29 cellular contexts compared by ENCODE assay signal in the genomic region with DNA sequence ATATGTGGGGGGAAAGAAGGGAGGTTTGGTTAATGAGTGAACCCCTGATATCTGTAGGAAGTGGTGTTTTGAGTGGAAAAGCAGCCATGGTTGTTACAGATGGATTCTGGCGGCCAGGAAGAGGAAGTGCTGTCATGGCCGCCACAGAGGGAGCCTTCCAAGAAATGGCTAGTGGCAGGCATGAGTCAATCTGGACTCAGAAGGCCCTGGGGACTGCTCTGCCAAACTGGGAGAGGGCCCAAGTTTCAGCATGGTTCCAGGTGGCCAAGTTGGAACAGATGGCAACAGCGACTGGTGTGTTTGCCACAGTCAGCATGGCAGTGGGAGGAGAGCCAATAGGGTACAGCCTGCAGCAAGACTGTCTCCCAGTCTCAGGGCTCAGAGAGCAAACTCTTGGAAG. TPM values are rescaled to one million over a fixed set of nuclear protein-coding genes. Genes with fewer than 3 reads are reported as not detected.
DNase-seq lines count a peak whose midpoint lies in the region; TF ChIP-seq lines count a peak whose summit lies in the region.
"Had no signal": no experiment of that assay in that cellular context is flagged by ENCODE, and none has a peak within 500 bp of the region (broad histone marks: within the 10 kb centered on the region; RNA-seq: fewer than 3 reads in every experiment).

No MANE protein-coding gene starts in this region.

- peaks cover 4% of the 10 kb centered on the region for H3K4me1 Mint-ChIP-seq in glutamatergic neuron (ENCODE audit: low read depth, unreplicated experiment)
- peaks cover 9% of the 10 kb centered on the region for H3K4me1 Mint-ChIP-seq in Calu3 (ENCODE audit: low read depth, unreplicated experiment)
- H3K4me1 Mint-ChIP-seq: mesothelial cell of epicardium had no signal

- H3K9me3 Mint-ChIP-seq in glutamatergic neuron (ENCODE audit: unreplicated experiment) (no peaks in the 10 kb centered on the region), Calu3 (ENCODE audit: low read depth, unreplicated experiment) (no peaks in the 10 kb centered on the region)
- H3K9me3 Mint-ChIP-seq: naive B cell had no signal

- intact Hi-C loops in Calu3 (cut with micrococcal nuclease; ENCODE audit: unreplicated experiment) = loop anchor here (5.0 kb wide), 1 partner anchor 121 kb away; no protein-coding TSS in a partner anchor

- DNase-seq in M059J (ENCODE audit: low read depth) (peak; percentile 40), NCI-H69 (lab: John Stamatoyannopoulos, UW) (peak; percentile 73), glutamatergic neuron (no peak), Calu3 (no peak), HEK293T (ENCODE audit: extremely low spot score) (no peak), NCI-H2227 treated with DMSO at 0.1 percent for 48 hours (lab: John Stamatoyannopoulos, UW) (no peak)
- DNase-seq in NK-92 treated with Interleukin-12 subunit alpha and Interleukin-12 subunit beta, amount 100 ng/mL, for 24 hours (lab: John Stamatoyannopoulos, UW) = no peak
- DNase-seq: ACHN; activated CD4-positive, alpha-beta T cell treated with anti-CD3 and anti-CD28 coated beads, Interleukin-2, amount 50 U/mL, for 4 hours; activated CD8-positive, alpha-beta memory T cell treated with anti-CD3 and anti-CD28 coated beads, Interleukin-2, amount 10 ng/mL, durations not matched to agents 7 days and 5 days; activated T-cell treated with anti-CD3 and anti-CD28 coated beads, Interleukin-2, amount 50 U/mL, for 48 hours; erythroblast; GDM1; heart right ventricle; Karpas-422; naive B cell; NCI-H1048; right lobe of liver; stimulated activated CD8-positive, alpha-beta memory T cell treated with anti-CD3 and anti-CD28 coated beads, Interleukin-4, amount 100 ng/mL, for 48 hours; tibial artery had no signal

- no peak overlapping the region for H3K9ac ChIP-seq in BLaER1 treated with 17β-estradiol and CSF1 and Interleukin-3, amounts not matched to agents 10 nM and 100 nM

- peak overlapping the region in 6 of 11 experiments; percentile 16 to 64 (median 54); a peak in 5 of 22 replicates for H3K4me2 ChIP-seq in BLaER1 treated with 17β-estradiol and CSF1 and Interleukin-3, amounts not matched to agents 10 nM and 100 nM

- CTCF ChIA-PET in Calu3 (lab: Charles Lee) (no interaction called here), HEK293T (lab: Yijun Ruan, JAX) (interaction anchor here (0.8 kb wide), 1 partner anchor 9 kb away, joined by 4 read pairs; no protein-coding TSS in a partner anchor)

- TF ChIP-seq CTCF in glutamatergic neuron (IDR thresholded peaks at IDR 0.05; ENCODE audit: partially characterized antibody, unreplicated experiment) = no peak
- TF ChIP-seq CTCF in Calu3 (IDR thresholded peaks at IDR 0.05; ENCODE audit: unreplicated experiment) = no peak

- H3K4me1 ChIP-seq in BLaER1 treated with 17β-estradiol and CSF1 and Interleukin-3, amounts not matched to agents 10 nM and 100 nM = peaks cover 0 to 30% (median 18%) of the 10 kb centered on the region in 10 experiments; a peak in 13 of 20 replicates
- H3K4me1 ChIP-seq: heart right ventricle, right lobe of liver, tibial artery had no signal

- no TSS peak for BruUV-seq in Calu3 (replicated peaks; lab: Mats Ljungman, UMichigan)

- peaks cover 2% of the 10 kb centered on the region for H3K27me3 Mint-ChIP-seq in glutamatergic neuron (ENCODE audit: unreplicated experiment)
- H3K27me3 Mint-ChIP-seq in Calu3 (ENCODE audit: unreplicated experiment) = peaks cover 2% of the 10 kb centered on the region
- H3K27me3 Mint-ChIP-seq: activated CD8-positive, alpha-beta memory T cell treated with anti-CD3 and anti-CD28 coated beads, Interleukin-2, amount 10 ng/mL, durations not matched to agents 7 days and 5 days; naive B cell; progenitor cell of endocrine pancreas had no signal

- peaks cover 4 to 47% (median 25%) of the 10 kb centered on the region in 11 experiments; a peak in 20 of 22 replicates for H3K9me3 ChIP-seq in BLaER1 treated with 17β-estradiol and CSF1 and Interleukin-3, amounts not matched to agents 10 nM and 100 nM (replicated peaks in 1 of 11)
- H3K9me3 ChIP-seq: heart right ventricle, right lobe of liver, tibial artery had no signal

- no peak overlapping the region for H3K27ac ChIP-seq in BLaER1 treated with 17β-estradiol and CSF1 and Interleukin-3, amounts not matched to agents 10 nM and 100 nM
- H3K27ac ChIP-seq: heart right ventricle, right lobe of liver, SK-N-MC, tibial artery had no signal

- H3K36me3 ChIP-seq in BLaER1 treated with 17β-estradiol and CSF1 and Interleukin-3, amounts not matched to agents 10 nM and 100 nM = no peaks in the 10 kb centered on the region
- H3K36me3 ChIP-seq: heart right ventricle, right lobe of liver, tibial artery had no signal

- H3K27ac Mint-ChIP-seq in glutamatergic neuron (ENCODE audit: unreplicated experiment) (peak overlapping the region; percentile 48), Calu3 (ENCODE audit: unreplicated experiment) (no peak overlapping the region)
- H3K27ac Mint-ChIP-seq: activated CD8-positive, alpha-beta memory T cell treated with anti-CD3 and anti-CD28 coated beads, Interleukin-2, amount 10 ng/mL, durations not matched to agents 7 days and 5 days; dendritic cell treated with granulocyte-macrophage colony-stimulating factor and Interleukin-4, amounts not matched to agents 40 ng/mL and 50 ng/mL, for 4 days; mesothelial cell of epicardium; naive B cell; progenitor cell of endocrine pancreas had no signal

- no peak overlapping the region for H3K4me3 Mint-ChIP-seq in glutamatergic neuron (ENCODE audit: unreplicated experiment)
- no peak overlapping the region for H3K4me3 Mint-ChIP-seq in Calu3 (ENCODE audit: low read depth, unreplicated experiment)
- H3K4me3 Mint-ChIP-seq: activated CD8-positive, alpha-beta memory T cell treated with anti-CD3 and anti-CD28 coated beads, Interleukin-2, amount 10 ng/mL, durations not matched to agents 7 days and 5 days; dendritic cell treated with granulocyte-macrophage colony-stimulating factor and Interleukin-4, amounts not matched to agents 40 ng/mL and 50 ng/mL, for 4 days; mesothelial cell of epicardium; naive B cell had no signal

- H3K36me3 Mint-ChIP-seq in glutamatergic neuron (ENCODE audit: unreplicated experiment) = no peaks in the 10 kb centered on the region
- H3K36me3 Mint-ChIP-seq in Calu3 (ENCODE audit: insufficient read depth, unreplicated experiment) = no peaks in the 10 kb centered on the region
- H3K36me3 Mint-ChIP-seq: activated CD8-positive, alpha-beta memory T cell treated with anti-CD3 and anti-CD28 coated beads, Interleukin-2, amount 10 ng/mL, durations not matched to agents 7 days and 5 days; mesothelial cell of epicardium; naive B cell had no signal

- POLR2A ChIA-PET in HEK293T (lab: Yijun Ruan, JAX) = no interaction called here

- peaks cover 57 to 100% (median 83%) of the 10 kb centered on the region in 11 experiments for H3K27me3 ChIP-seq in BLaER1 treated with 17β-estradiol and CSF1 and Interleukin-3, amounts not matched to agents 10 nM and 100 nM
- H3K27me3 ChIP-seq: right lobe of liver, tibial artery had no signal

- no peak overlapping the region for H3K4me3 ChIP-seq in BLaER1 treated with 17β-estradiol and CSF1 and Interleukin-3, amounts not matched to agents 10 nM and 100 nM
- H3K4me3 ChIP-seq: heart right ventricle, right lobe of liver, SK-N-MC, tibial artery had no signal

- no peaks in the 10 kb centered on the region for H4K20me1 ChIP-seq in BLaER1 treated with 17β-estradiol and CSF1 and Interleukin-3, amounts not matched to agents 10 nM and 100 nM

TF ChIP-seq in HEK293T, 16 proteins besides CTCF, POLR2A, EP300 and RAD21:
- no peak for TF ChIP-seq FOXA1 (IDR thresholded peaks at IDR 0.05)
- TF ChIP-seq ZNF384 (IDR thresholded peaks at IDR 0.05) = no peak
- no peak for TF ChIP-seq TARDBP (IDR thresholded peaks at IDR 0.05)
- no peak for TF ChIP-seq L3MBTL2 (conservative IDR thresholded peaks at IDR 0.05)
- TF ChIP-seq CTBP1 (IDR thresholded peaks at IDR 0.05; ENCODE audit: borderline replicate concordance) = no peak
- no peak for TF ChIP-seq NFRKB (IDR thresholded peaks at IDR 0.05)

RNA-seq across cellular contexts. Expression of a gene that starts 10.6 kb away (rescaled TPM):
- total RNA-seq in M059J (2014; rRNA removed; shearing (Covaris generic)) = 0.37 and 0.39 TPM in 2 replicates
- total RNA-seq in glutamatergic neuron (ENCODE audit: unreplicated experiment) (10.5 TPM), Calu3 (2022) (1.5 and 2.0 TPM in 2 replicates)
- total RNA-seq: activated CD8-positive, alpha-beta memory T cell treated with anti-CD3 and anti-CD28 coated beads, Interleukin-2, amount 10 ng/mL, durations not matched to agents 7 days and 5 days; T-helper 1 cell treated with Interleukin-12 subunit alpha and Interleukin-12 subunit beta and Interleukin-4 antibody, amounts not matched to agents 30 ng/mL and 1 ng/mL, for 36 hours had no signal

RNA-seq across cellular contexts. Expression of a gene that starts 32.5 kb away (rescaled TPM):
- total RNA-seq in M059J (2014; rRNA removed; shearing (Covaris generic)) = not detected in 2 replicates
- not detected for total RNA-seq in glutamatergic neuron (ENCODE audit: unreplicated experiment)
- total RNA-seq in Calu3 (2022) = not detected in 2 replicates
- total RNA-seq: activated CD8-positive, alpha-beta memory T cell treated with anti-CD3 and anti-CD28 coated beads, Interleukin-2, amount 10 ng/mL, durations not matched to agents 7 days and 5 days; astrocyte; heart right ventricle; HepG2; liver; mesothelial cell of epicardium; progenitor cell of endocrine pancreas; right lobe of liver; T-helper 1 cell treated with Interleukin-12 subunit alpha and Interleukin-12 subunit beta and Interleukin-4 antibody, amounts not matched to agents 30 ng/mL and 1 ng/mL, for 36 hours had no signal

RNA-seq across cellular contexts. Expression of a gene that starts 35.9 kb away (rescaled TPM):
- 40.3 and 51.3 TPM in 2 replicates for total RNA-seq in M059J (2014; rRNA removed; shearing (Covaris generic))
- 66.9 TPM for total RNA-seq in glutamatergic neuron (ENCODE audit: unreplicated experiment)
- 42.9 and 47.3 TPM in 2 replicates for total RNA-seq in Calu3 (2022)
- total RNA-seq: HepG2 had no signal

RNA-seq across cellular contexts. Expression of a gene that starts 55.7 kb away (rescaled TPM):
- 166 and 172 TPM in 2 replicates for total RNA-seq in M059J (2014; rRNA removed; shearing (Covaris generic))
- total RNA-seq in glutamatergic neuron (ENCODE audit: unreplicated experiment) (297 TPM), Calu3 (2022) (50.0 and 51.6 TPM in 2 replicates)

Comparison
In these comparisons a context has a peak if more than half of its experiments do, and no peak if none do; other contexts are left out.
1. DNase-seq: peak in M059J (single experiment) and NCI-H69 (single experiment); none in glutamatergic neuron (single experiment), Calu3 (single experiment), HEK293T (single experiment), NK-92 treated with Interleukin-12 subunit alpha and Interleukin-12 subunit beta, amount 100 ng/mL, for 24 hours (single experiment) and NCI-H2227 treated with DMSO at 0.1 percent for 48 hours (single experiment).